Comparison of ENCODE assay signal across 25 cellular contexts in the genomic region with DNA sequence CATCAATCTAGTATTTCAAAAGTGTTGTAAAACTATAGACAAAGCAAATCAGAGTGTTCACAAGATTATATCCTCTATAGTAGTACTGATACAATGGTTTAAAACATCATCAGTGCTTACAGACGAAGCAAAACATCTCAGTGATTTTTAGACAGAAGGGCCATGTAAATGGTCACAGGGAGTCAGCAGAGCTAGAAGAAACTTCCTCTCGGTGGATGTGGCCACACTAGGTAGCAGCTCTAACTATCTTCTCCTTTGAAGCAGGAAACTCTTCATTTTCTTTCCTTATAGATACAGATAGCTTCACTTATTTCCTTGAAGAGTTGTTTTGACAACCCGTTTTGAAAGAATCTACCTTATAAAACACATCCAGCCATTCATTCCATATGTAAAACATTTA.
DNase-seq lines count a peak whose midpoint lies in the region; ATAC-seq, FAIRE-seq and TF ChIP-seq lines count a peak whose summit lies in the region.
"Had no signal": no experiment of that assay in that cellular context is flagged by ENCODE, and none has a peak within 500 bp of the region (broad histone marks: within the 10 kb centered on the region; RNA-seq: fewer than 3 reads in every experiment).

No MANE protein-coding gene starts in this region.

- TF ChIP-seq POLR2A in GM12878 (IDR thresholded peaks at IDR 0.05; ENCODE audit: low read depth, low read length): no peak
- no peak for TF ChIP-seq POLR2A in adrenal gland (IDR thresholded peaks at IDR 0.05)
- TF ChIP-seq POLR2A in Peyer's patch (IDR thresholded peaks at IDR 0.05): no peak

- no peak for TF ChIP-seq EP300 in GM12878 (IDR thresholded peaks at IDR 0.05; ENCODE audit: borderline replicate concordance in 1 of 2, control insufficient read depth in 1 of 2, low read depth in 2 of 2, low read length in 2 of 2)

- no peak overlapping the region; the same call in 1 of the 2 replicates for H3K27ac ChIP-seq in GM12878 (ENCODE audit: control insufficient read depth, insufficient read depth)
- no peak overlapping the region for H3K27ac ChIP-seq in adrenal gland
- no peak overlapping the region for H3K27ac ChIP-seq in Peyer's patch
- H3K27ac ChIP-seq: coronary artery, right atrium auricular region had no signal

- H3K36me3 ChIP-seq in GM12878 (ENCODE audit: control insufficient read depth in 2 of 2, insufficient read depth in 2 of 2, low read length in 1 of 2) (peaks cover 2 to 5% of the 10 kb centered on the region in 2 experiments), adrenal gland (replicated peaks in 1 of 2) (no peaks in the 10 kb centered on the region), Peyer's patch (peaks cover 0 to 12% (median 0%) of the 10 kb centered on the region in 3 donors)

- H4K20me1 ChIP-seq in GM12878 (ENCODE audit: control insufficient read depth, insufficient read depth): no peaks in the 10 kb centered on the region

- ATAC-seq in GM19043 (IDR thresholded peaks at IDR 0.05; ENCODE audit: low read depth, unreplicated experiment): peak; percentile 54
- peak; percentile 50 for ATAC-seq in GM21447 (IDR thresholded peaks at IDR 0.05; ENCODE audit: unreplicated experiment)
- ATAC-seq in HG03095 (IDR thresholded peaks at IDR 0.05; ENCODE audit: unreplicated experiment): peak; percentile 47
- ATAC-seq in GM12878: peak; percentile 59
- ATAC-seq: activated CD8-positive, alpha-beta memory T cell treated with anti-CD3 and anti-CD28 coated beads, Interleukin-2, amount 10 ng/mL, durations not matched to agents 7 days and 5 days; activated naive CD8-positive, alpha-beta T cell treated with anti-CD3 and anti-CD28 coated beads, Interleukin-2, amount 50 U/mL, for 24 hours; left cardiac atrium; naive thymus-derived CD8-positive, alpha-beta T cell had no signal

- FAIRE-seq in GM12878 (lab: Jason Lieb, UNC): no peak
- FAIRE-seq: bronchial epithelial cell had no signal

- H2AFZ ChIP-seq in GM12878 (ENCODE audit: control insufficient read depth, low read depth, low read length): no peak overlapping the region

- DNase-seq in GM12878 (ENCODE audit: low read depth, low spot score) (no peak), adrenal gland (no peak), Peyer's patch (no peak)
- no peak for DNase-seq in activated CD8-positive, alpha-beta memory T cell treated with anti-CD3 and anti-CD28 coated beads, Interleukin-2, amount 50 U/mL, for 4 hours
- DNase-seq: activated CD4-positive, alpha-beta T cell treated with anti-CD3 and anti-CD28 coated beads, Interleukin-2, amount 10 ng/mL, durations not matched to agents 24 days and 14 days; activated CD8-positive, alpha-beta memory T cell treated with anti-CD3 and anti-CD28 coated beads, Interleukin-2, amount 10 ng/mL, durations not matched to agents 7 days and 5 days; activated naive CD8-positive, alpha-beta T cell treated with anti-CD3 and anti-CD28 coated beads, Interleukin-2, amount 50 U/mL, for 24 hours; CD8-positive, alpha-beta memory T cell; endodermal cell; KBM-7; left cardiac atrium; MV-4-11; naive thymus-derived CD8-positive, alpha-beta T cell; NCI-H1694 treated with DMSO at 0.1 percent for 48 hours; NCI-H748 treated with DMSO at 0.1 percent for 48 hours; OCI-M1; SHP77; stimulated activated CD4-positive, alpha-beta T cell treated with anti-CD3 and anti-CD28 coated beads, Interleukin-12 subunit alpha, Interleukin-12 subunit beta, amount 100 ng/mL, for 4 hours; stimulated activated CD8-positive, alpha-beta memory T cell treated with anti-CD3 and anti-CD28 coated beads, Interleukin-4, amount 100 ng/mL, for 48 hours had no signal

- intact Hi-C loops in GM12878 (cut with micrococcal nuclease; ENCODE audit: unreplicated experiment): no loop called here
- intact Hi-C loops in adrenal gland (cut with DNase I): no loop called here

- SMC1A ChIA-PET in GM12878 (lab: Charles Lee; ENCODE audit: uncharacterized antibody, unreplicated experiment): interaction anchor here (0.8 to 2.9 kb wide), 17 partner anchors 9 to 143 kb away, joined by 3 to 12 read pairs (median 6); no protein-coding TSS in a partner anchor

- TF ChIP-seq RAD21 in GM12878 (IDR thresholded peaks at IDR 0.05; ENCODE audit: insufficient read depth, low read depth, low read length): no peak

- TF ChIP-seq CTCF in GM12878 (IDR thresholded peaks at IDR 0.05 in 2 of 3, conservative IDR thresholded peaks at IDR 0.05 in 1 of 3; ENCODE audit: control insufficient read depth in 2 of 3, extremely low read depth in 1 of 3, insufficient read depth in 1 of 3, low read depth in 3 of 3, low read length in 3 of 3) (no peak), adrenal gland (IDR thresholded peaks at IDR 0.05) (no peak), Peyer's patch (IDR thresholded peaks at IDR 0.05) (no peak)

- H3K9me3 ChIP-seq in GM12878 (replicated peaks; ENCODE audit: control insufficient read depth, insufficient read depth, low read length) (no peaks in the 10 kb centered on the region), adrenal gland (replicated peaks in 1 of 3) (no peaks in the 10 kb centered on the region), Peyer's patch (no peaks in the 10 kb centered on the region)
- H3K9me3 ChIP-seq: right atrium auricular region had no signal

- H3K4me2 ChIP-seq in GM12878 (ENCODE audit: control insufficient read depth, insufficient read depth): no peak overlapping the region

- in situ Hi-C loops in GM12878 (cut with MboI): no loop called here

- POLR2A ChIA-PET in GM12878 (lab: Charles Lee): interaction anchor here (1.0 to 1.3 kb wide), 2 partner anchors 9 to 13 kb away, joined by 3 read pairs; no protein-coding TSS in a partner anchor

- 47% methylated on average over 3 of the region's 3 CpGs for WGBS in GM12878 (ENCODE audit: insufficient coverage, insufficient replicate concordance, low lambda C conversion rate, missing lambda C conversion rate)
- 86 to 97% (median 91%) methylated on average over 3 of the region's 3 CpGs for WGBS in adrenal gland, 4 donors

- CTCF ChIA-PET in GM12878 (lab: Yijun Ruan, JAX): interaction anchor here (1.1 to 2.5 kb wide), 4 partner anchors 12 to 182 kb away, joined by 3 to 12 read pairs (median 4); no protein-coding TSS in a partner anchor

- H3K9ac ChIP-seq in GM12878 (ENCODE audit: control insufficient read depth, insufficient read depth, low read length): no peak overlapping the region

- RAD21 ChIA-PET in GM12878 (lab: Charles Lee; ENCODE audit: unreplicated experiment): interaction anchor here (0.9 to 2.2 kb wide), 11 partner anchors 9 to 145 kb away, joined by 3 to 11 read pairs (median 4); no protein-coding TSS in a partner anchor

- no TSS peak for BruUV-seq in GM12878 (replicated peaks; lab: Mats Ljungman, UMichigan)

- H3K79me2 ChIP-seq in GM12878 (ENCODE audit: control insufficient read depth, insufficient read depth, low read length): no peaks in the 10 kb centered on the region

- H3K4me1 ChIP-seq in GM12878 (ENCODE audit: control insufficient read depth, insufficient read depth, low read length): peaks cover 7% of the 10 kb centered on the region; the same call in 1 of the 2 replicates
- no peaks in the 10 kb centered on the region for H3K4me1 ChIP-seq in adrenal gland (replicated peaks in 1 of 2)
- H3K4me1 ChIP-seq in Peyer's patch: no peaks in the 10 kb centered on the region
- H3K4me1 ChIP-seq: right atrium auricular region had no signal

- H3K4me3 ChIP-seq in GM12878 (no peak overlapping the region), adrenal gland (no peak overlapping the region), Peyer's patch (no peak overlapping the region)
- H3K4me3 ChIP-seq: coronary artery, right atrium auricular region had no signal

- H3K27me3 ChIP-seq in GM12878 (replicated peaks in 1 of 2; ENCODE audit: control insufficient read depth in 2 of 2, insufficient read depth in 2 of 2, low read length in 1 of 2) (no peaks in the 10 kb centered on the region), adrenal gland (no peaks in the 10 kb centered on the region), Peyer's patch (no peaks in the 10 kb centered on the region)
- H3K27me3 ChIP-seq: right atrium auricular region had no signal

TF ChIP-seq in GM12878, 131 proteins besides CTCF, POLR2A, EP300 and RAD21 (continues in another document):
- TF ChIP-seq SIN3A (IDR thresholded peaks at IDR 0.05; ENCODE audit: low read depth, low read length) (no peak), NBN (IDR thresholded peaks at IDR 0.05) (no peak), TCF7 (IDR thresholded peaks at IDR 0.05; ENCODE audit: borderline replicate concordance) (no peak), ZNF207 (IDR thresholded peaks at IDR 0.05; ENCODE audit: borderline replicate concordance) (no peak), FOXM1 (IDR thresholded peaks at IDR 0.05; ENCODE audit: low read depth, low read length) (no peak)
- TF ChIP-seq, protein P1, sequence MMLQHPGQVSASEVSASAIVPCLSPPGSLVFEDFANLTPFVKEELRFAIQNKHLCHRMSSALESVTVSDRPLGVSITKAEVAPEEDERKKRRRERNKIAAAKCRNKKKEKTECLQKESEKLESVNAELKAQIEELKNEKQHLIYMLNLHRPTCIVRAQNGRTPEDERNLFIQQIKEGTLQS (IDR thresholded peaks at IDR 0.05; ENCODE audit: borderline replicate concordance, extremely low read depth, low read depth, low read length): no peak
- TF ChIP-seq, protein P2, sequence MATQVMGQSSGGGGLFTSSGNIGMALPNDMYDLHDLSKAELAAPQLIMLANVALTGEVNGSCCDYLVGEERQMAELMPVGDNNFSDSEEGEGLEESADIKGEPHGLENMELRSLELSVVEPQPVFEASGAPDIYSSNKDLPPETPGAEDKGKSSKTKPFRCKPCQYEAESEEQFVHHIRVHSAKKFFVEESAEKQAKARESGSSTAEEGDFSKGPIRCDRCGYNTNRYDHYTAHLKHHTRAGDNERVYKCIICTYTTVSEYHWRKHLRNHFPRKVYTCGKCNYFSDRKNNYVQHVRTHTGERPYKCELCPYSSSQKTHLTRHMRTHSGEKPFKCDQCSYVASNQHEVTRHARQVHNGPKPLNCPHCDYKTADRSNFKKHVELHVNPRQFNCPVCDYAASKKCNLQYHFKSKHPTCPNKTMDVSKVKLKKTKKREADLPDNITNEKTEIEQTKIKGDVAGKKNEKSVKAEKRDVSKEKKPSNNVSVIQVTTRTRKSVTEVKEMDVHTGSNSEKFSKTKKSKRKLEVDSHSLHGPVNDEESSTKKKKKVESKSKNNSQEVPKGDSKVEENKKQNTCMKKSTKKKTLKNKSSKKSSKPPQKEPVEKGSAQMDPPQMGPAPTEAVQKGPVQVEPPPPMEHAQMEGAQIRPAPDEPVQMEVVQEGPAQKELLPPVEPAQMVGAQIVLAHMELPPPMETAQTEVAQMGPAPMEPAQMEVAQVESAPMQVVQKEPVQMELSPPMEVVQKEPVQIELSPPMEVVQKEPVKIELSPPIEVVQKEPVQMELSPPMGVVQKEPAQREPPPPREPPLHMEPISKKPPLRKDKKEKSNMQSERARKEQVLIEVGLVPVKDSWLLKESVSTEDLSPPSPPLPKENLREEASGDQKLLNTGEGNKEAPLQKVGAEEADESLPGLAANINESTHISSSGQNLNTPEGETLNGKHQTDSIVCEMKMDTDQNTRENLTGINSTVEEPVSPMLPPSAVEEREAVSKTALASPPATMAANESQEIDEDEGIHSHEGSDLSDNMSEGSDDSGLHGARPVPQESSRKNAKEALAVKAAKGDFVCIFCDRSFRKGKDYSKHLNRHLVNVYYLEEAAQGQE (IDR thresholded peaks at IDR 0.05; ENCODE audit: low read depth, low read length): no peak
